Comparison of ENCODE assay signal across 12 cellular contexts in the genomic region with DNA sequence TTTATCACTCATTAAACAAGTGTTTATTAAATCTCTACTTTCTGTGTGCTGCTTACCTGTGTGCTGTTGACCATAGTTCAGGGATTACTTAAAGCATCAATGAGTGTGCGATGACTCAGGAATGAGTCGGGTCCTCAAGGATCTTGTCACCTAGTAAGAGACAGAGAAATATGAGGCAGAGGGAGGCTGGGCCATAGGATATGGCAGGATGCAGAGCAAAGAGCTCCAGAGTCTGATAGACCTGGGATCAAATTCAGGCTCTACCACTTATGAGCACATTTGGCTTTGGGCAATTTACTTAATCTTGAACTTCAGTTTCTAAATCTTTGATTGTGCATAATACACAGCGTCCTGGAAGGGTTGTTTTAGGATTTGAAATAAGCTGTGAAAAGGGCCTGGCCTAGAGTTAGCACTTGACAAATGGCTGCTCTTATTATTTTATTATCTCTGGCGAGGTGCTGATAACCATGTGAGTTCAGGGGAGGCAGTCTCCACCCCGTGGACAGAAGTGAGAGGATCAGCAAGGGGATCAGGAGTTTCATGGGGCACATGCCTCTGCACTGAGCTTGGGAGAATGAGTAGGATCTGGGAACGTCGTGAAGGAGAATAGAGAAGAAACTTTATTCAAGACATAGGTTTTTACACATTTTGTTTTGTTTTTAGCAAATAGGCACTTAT.
DNase-seq lines count a peak whose midpoint lies in the region; ATAC-seq and TF ChIP-seq lines count a peak whose summit lies in the region.
"Had no signal": no experiment of that assay in that cellular context is flagged by ENCODE, and none has a peak within 500 bp of the region (broad histone marks: within the 10 kb centered on the region; RNA-seq: fewer than 3 reads in every experiment).

No MANE protein-coding gene starts in this region.

- H3K27me3 Mint-ChIP-seq in nephron (ENCODE audit: low read depth), result no peaks in the 10 kb centered on the region
- H3K27me3 Mint-ChIP-seq: stimulated activated naive CD8-positive, alpha-beta T cell treated with anti-CD3 and anti-CD28 coated beads, Interleukin-15, Interleukin-2, amounts not matched to agents 100 ng/mL and 50 ng/mL, for 24 hours had no signal

- H3K9me3 ChIP-seq in gastrocnemius medialis, result no peaks in the 10 kb centered on the region
- H3K9me3 ChIP-seq: gastroesophageal sphincter, mucosa of descending colon had no signal

- H3K27ac ChIP-seq in gastrocnemius medialis, result no peak overlapping the region
- H3K27ac ChIP-seq: gastroesophageal sphincter had no signal

- peaks cover 0 to 3% of the 10 kb centered on the region in 2 donors for H3K4me1 ChIP-seq in gastrocnemius medialis
- H3K4me1 ChIP-seq: gastroesophageal sphincter had no signal

- H3K4me1 Mint-ChIP-seq in nephron, result peaks cover 39% of the 10 kb centered on the region

- no peaks in the 10 kb centered on the region for H3K36me3 Mint-ChIP-seq in nephron (ENCODE audit: low read depth)

- no peaks in the 10 kb centered on the region for H3K36me3 ChIP-seq in gastrocnemius medialis
- H3K36me3 ChIP-seq: gastroesophageal sphincter had no signal

- DNase-seq in Daoy (ENCODE audit: low read depth) (peak; percentile 86), LHCN-M2 (ENCODE audit: low read depth) (peak; percentile 44), dermis blood vessel endothelial cell (peak; percentile 25), NCI-H748 treated with DMSO at 0.1 percent for 48 hours (lab: John Stamatoyannopoulos, UW) (no peak), MV-4-11 (lab: John Stamatoyannopoulos, UW) (no peak), gastrocnemius medialis (no peak), DMS79 treated with DMSO at 0.1 percent for 48 hours (lab: John Stamatoyannopoulos, UW) (no peak)
- DNase-seq: NCI-H1417 treated with DMSO at 0.1 percent for 48 hours had no signal

- H3K27me3 ChIP-seq in gastrocnemius medialis, result no peaks in the 10 kb centered on the region
- H3K27me3 ChIP-seq: gastroesophageal sphincter had no signal

- no peaks in the 10 kb centered on the region for H3K9me3 Mint-ChIP-seq in nephron
- H3K9me3 Mint-ChIP-seq: stimulated activated naive CD8-positive, alpha-beta T cell treated with anti-CD3 and anti-CD28 coated beads, Interleukin-15, Interleukin-2, amounts not matched to agents 100 ng/mL and 50 ng/mL, for 24 hours had no signal

- peak overlapping the region in 2 of 3 experiments; percentile 22 to 44 for H3K27ac Mint-ChIP-seq in nephron
- H3K27ac Mint-ChIP-seq: stimulated activated naive CD8-positive, alpha-beta T cell treated with anti-CD3 and anti-CD28 coated beads, Interleukin-15, Interleukin-2, amounts not matched to agents 100 ng/mL and 50 ng/mL, for 24 hours had no signal

- intact Hi-C loops in gastrocnemius medialis (cut with DNase I; ENCODE audit: low total_unique reads), result no loop called here

- in situ Hi-C loops in gastrocnemius medialis (cut with MboI; ENCODE audit: low sequenced_read_pairs in 4 of 4), result no loop called here

- TF ChIP-seq POLR2A in gastrocnemius medialis (IDR thresholded peaks at IDR 0.05), result no peak

- H3K4me3 ChIP-seq in gastrocnemius medialis, result no peak overlapping the region
- H3K4me3 ChIP-seq: gastroesophageal sphincter, mucosa of descending colon had no signal

- ATAC-seq in gastrocnemius medialis, result no peak
- ATAC-seq: gastroesophageal sphincter, mucosa of descending colon had no signal

- TF ChIP-seq CTCF in nephron (IDR thresholded peaks at IDR 0.05; ENCODE audit: unreplicated experiment in 3 of 3) (no peak), gastrocnemius medialis (IDR thresholded peaks at IDR 0.05 in 4 of 5, conservative IDR thresholded peaks at IDR 0.05 in 1 of 5) (no peak)

- no peak overlapping the region for H3K4me3 Mint-ChIP-seq in nephron
- H3K4me3 Mint-ChIP-seq: stimulated activated naive CD8-positive, alpha-beta T cell treated with anti-CD3 and anti-CD28 coated beads, Interleukin-15, Interleukin-2, amounts not matched to agents 100 ng/mL and 50 ng/mL, for 24 hours had no signal

Comparison
In these comparisons a context has a peak if more than half of its experiments do, and no peak if none do; other contexts are left out.
1. DNase-seq: peak in Daoy (single experiment), LHCN-M2 (single experiment) and dermis blood vessel endothelial cell (single experiment); none in NCI-H748 treated with DMSO at 0.1 percent for 48 hours (single experiment), MV-4-11 (single experiment), gastrocnemius medialis (0 of 2) and DMS79 treated with DMSO at 0.1 percent for 48 hours (single experiment).